ENCODE assay signal across 11 cellular contexts in the genomic region with DNA sequence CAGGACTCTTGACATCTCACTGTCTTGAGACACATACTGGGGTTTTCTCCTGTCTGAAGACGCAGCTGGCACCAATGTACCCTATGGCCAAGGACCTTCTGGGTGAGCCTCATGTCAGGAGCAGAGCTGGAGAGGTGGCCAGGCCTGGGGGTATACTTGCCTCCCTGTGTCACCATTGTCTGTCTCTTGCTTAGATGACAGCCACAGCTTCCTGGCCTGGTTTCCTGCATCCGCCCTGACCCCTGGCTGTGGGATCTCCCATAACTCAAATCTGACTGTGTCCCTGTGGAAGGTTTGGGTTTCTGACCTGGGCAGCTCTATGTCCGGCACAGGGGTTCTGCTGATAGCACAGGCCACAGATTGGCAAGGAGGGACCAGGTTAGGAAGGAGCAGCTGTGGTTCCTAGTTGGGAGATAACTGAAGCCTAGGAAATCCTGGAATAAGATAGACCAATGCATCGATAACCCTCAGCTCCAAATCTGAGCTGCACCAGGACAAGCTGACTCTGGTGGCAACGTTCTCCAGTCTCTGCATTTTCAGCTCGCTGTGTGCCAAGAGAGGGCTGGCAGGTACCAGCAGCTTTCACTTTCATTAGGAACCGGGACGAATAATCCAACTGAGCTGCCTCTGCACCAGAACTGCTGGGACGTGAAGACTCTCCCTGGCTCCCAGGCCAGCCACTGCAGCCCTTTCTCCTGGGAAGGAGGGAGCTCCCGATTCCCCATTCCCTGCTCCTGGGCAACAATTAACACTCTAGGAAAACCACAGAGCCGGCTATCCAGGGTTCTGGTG. TPM values are rescaled to one million over a fixed set of nuclear protein-coding genes. Genes with fewer than 3 reads are reported as not detected.
DNase-seq lines count a peak whose midpoint lies in the region; ATAC-seq and FAIRE-seq lines count a peak whose summit lies in the region.
"Had no signal": no experiment of that assay in that cellular context is flagged by ENCODE, and none has a peak within 500 bp of the region (broad histone marks: within the 10 kb centered on the region; RNA-seq: fewer than 3 reads in every experiment).

No MANE protein-coding gene starts in this region.

- peak overlapping the region; percentile 93 for H3K4me3 Mint-ChIP-seq in activated T-helper 2 cell treated with anti-CD3 and anti-CD28 coated beads, Interferon-gamma antibody, Interleukin-2, Interleukin-4, amounts not matched to agents 10 μg/mL and 5 μg/mL and 100 μg/mL, durations not matched to agents 14 hours and 24 hours and 36 hours (ENCODE audit: low read depth)
- H3K4me3 Mint-ChIP-seq in immature natural killer cell = peak overlapping the region; percentile 47 to 76 (median 64)
- H3K4me3 Mint-ChIP-seq: HFFc6 had no signal

- no peaks in the 10 kb centered on the region for H3K9me3 ChIP-seq in skeletal muscle tissue (ENCODE audit: control insufficient read depth in 3 of 3, low read length in 3 of 3)

- H3K4me1 ChIP-seq in skeletal muscle tissue (ENCODE audit: control insufficient read depth in 3 of 3, insufficient read depth in 3 of 3, low read length in 3 of 3) = peaks cover 79 to 88% (median 86%) of the 10 kb centered on the region in 3 donors

- peaks cover 59% of the 10 kb centered on the region for H3K36me3 Mint-ChIP-seq in activated T-helper 2 cell treated with anti-CD3 and anti-CD28 coated beads, Interferon-gamma antibody, Interleukin-2, Interleukin-4, amounts not matched to agents 10 μg/mL and 5 μg/mL and 100 μg/mL, durations not matched to agents 14 hours and 24 hours and 36 hours (ENCODE audit: low read depth)
- H3K36me3 Mint-ChIP-seq in immature natural killer cell = peaks cover 0 to 4% (median 2%) of the 10 kb centered on the region in 3 donors

- H3K27me3 Mint-ChIP-seq in activated T-helper 2 cell treated with anti-CD3 and anti-CD28 coated beads, Interferon-gamma antibody, Interleukin-2, Interleukin-4, amounts not matched to agents 10 μg/mL and 5 μg/mL and 100 μg/mL, durations not matched to agents 14 hours and 24 hours and 36 hours (ENCODE audit: low read depth) = no peaks in the 10 kb centered on the region
- peaks cover 0 to 6% (median 0%) of the 10 kb centered on the region in 3 donors for H3K27me3 Mint-ChIP-seq in immature natural killer cell (ENCODE audit: low read depth in 3 of 3)

- H3K27me3 ChIP-seq in skeletal muscle tissue (ENCODE audit: control insufficient read depth in 3 of 3, insufficient read depth in 3 of 3, low read length in 3 of 3) = no peaks in the 10 kb centered on the region

- H3K9me3 Mint-ChIP-seq in activated T-helper 2 cell treated with anti-CD3 and anti-CD28 coated beads, Interferon-gamma antibody, Interleukin-2, Interleukin-4, amounts not matched to agents 10 μg/mL and 5 μg/mL and 100 μg/mL, durations not matched to agents 14 hours and 24 hours and 36 hours = no peaks in the 10 kb centered on the region
- no peaks in the 10 kb centered on the region for H3K9me3 Mint-ChIP-seq in immature natural killer cell
- H3K9me3 Mint-ChIP-seq: HFFc6 had no signal

- peak overlapping the region; percentile 62 to 95 (median 82) for H3K4me3 ChIP-seq in skeletal muscle tissue (ENCODE audit: low read length in 3 of 3)
- H3K4me3 ChIP-seq: K562 had no signal

- ATAC-seq in GM21737 (IDR thresholded peaks at IDR 0.05; ENCODE audit: unreplicated experiment) = no peak
- no peak for ATAC-seq in HG02623 (IDR thresholded peaks at IDR 0.05; ENCODE audit: unreplicated experiment)
- ATAC-seq: K562, PC-3 had no signal

- peaks cover 62% of the 10 kb centered on the region for H3K4me1 Mint-ChIP-seq in activated T-helper 2 cell treated with anti-CD3 and anti-CD28 coated beads, Interferon-gamma antibody, Interleukin-2, Interleukin-4, amounts not matched to agents 10 μg/mL and 5 μg/mL and 100 μg/mL, durations not matched to agents 14 hours and 24 hours and 36 hours (ENCODE audit: low read depth)
- H3K4me1 Mint-ChIP-seq in immature natural killer cell = peaks cover 64 to 88% of the 10 kb centered on the region in 2 donors

- intact Hi-C loops in activated T-helper 2 cell treated with anti-CD3 and anti-CD28 coated beads, Interferon-gamma antibody, Interleukin-2, Interleukin-4, amounts not matched to agents 10 μg/mL and 5 μg/mL and 100 μg/mL, durations not matched to agents 14 hours and 24 hours and 36 hours (cut with micrococcal nuclease) = no loop called here

- H3K9ac ChIP-seq in skeletal muscle tissue (ENCODE audit: low read depth in 1 of 3, low read length in 3 of 3) = peak overlapping the region; percentile 70 to 97 (median 81)

- H3K27ac ChIP-seq in skeletal muscle tissue (ENCODE audit: low read depth, low read length) = peak overlapping the region; percentile 82

- FAIRE-seq in GM18507 (lab: Jason Lieb, UNC) = peak; percentile 18
- FAIRE-seq: K562 had no signal

- H3K36me3 ChIP-seq in skeletal muscle tissue (ENCODE audit: control insufficient read depth in 3 of 3, insufficient read depth in 3 of 3, low read length in 3 of 3) = peaks cover 3 to 13% (median 12%) of the 10 kb centered on the region in 3 donors

- DNase-seq in GM18507 (ENCODE audit: extremely low spot score, insufficient read length, low read depth) = no peak
- no peak for DNase-seq in activated T-helper 2 cell treated with anti-CD3 and anti-CD28 coated beads, Interferon-gamma antibody, Interleukin-2, Interleukin-4, amounts not matched to agents 10 μg/mL and 5 μg/mL and 100 μg/mL, durations not matched to agents 14 hours and 24 hours and 36 hours (ENCODE audit: low spot score)
- peak in 1 of 3 donors; percentile 17 for DNase-seq in immature natural killer cell
- no peak for DNase-seq in stimulated activated CD4-positive, alpha-beta T cell treated with anti-CD3 and anti-CD28 coated beads, Interleukin-15, amount 100 ng/mL, for 24 hours
- DNase-seq in NCI-H526 treated with DMSO at 0.1 percent for 48 hours (lab: John Stamatoyannopoulos, UW) = no peak
- DNase-seq: HFFc6, PC-3 had no signal

- peak overlapping the region; percentile 64 for H3K27ac Mint-ChIP-seq in activated T-helper 2 cell treated with anti-CD3 and anti-CD28 coated beads, Interferon-gamma antibody, Interleukin-2, Interleukin-4, amounts not matched to agents 10 μg/mL and 5 μg/mL and 100 μg/mL, durations not matched to agents 14 hours and 24 hours and 36 hours
- peak overlapping the region in 3 of 6 donors; percentile 42 to 75 (median 55) for H3K27ac Mint-ChIP-seq in immature natural killer cell
- H3K27ac Mint-ChIP-seq: HFFc6 had no signal

RNA-seq across cellular contexts. Expression of a gene that starts 5.0 kb away (rescaled TPM):
- 38.5 and 38.7 TPM in 2 replicates for total RNA-seq in activated T-helper 2 cell treated with anti-CD3 and anti-CD28 coated beads, Interferon-gamma antibody, Interleukin-2, Interleukin-4, amounts not matched to agents 10 μg/mL and 5 μg/mL and 100 μg/mL, durations not matched to agents 14 hours and 24 hours and 36 hours
- polyA plus RNA-seq in immature natural killer cell = 10 to 100 TPM; 35.2 to 49.8 (median 45.9) TPM
- 42.8 TPM for total RNA-seq in skeletal muscle tissue

RNA-seq across cellular contexts. Expression of a gene that starts 7.1 kb away (rescaled TPM):
- 44.8 and 48.7 TPM in 2 replicates for total RNA-seq in activated T-helper 2 cell treated with anti-CD3 and anti-CD28 coated beads, Interferon-gamma antibody, Interleukin-2, Interleukin-4, amounts not matched to agents 10 μg/mL and 5 μg/mL and 100 μg/mL, durations not matched to agents 14 hours and 24 hours and 36 hours
- polyA plus RNA-seq in immature natural killer cell = 10 to 100 TPM in 1 of 3 donors, 1 to 10 TPM in 2; 5.6 to 19.9 (median 5.6) TPM
- total RNA-seq in skeletal muscle tissue = 14.6 TPM
